In the genomic region with DNA sequence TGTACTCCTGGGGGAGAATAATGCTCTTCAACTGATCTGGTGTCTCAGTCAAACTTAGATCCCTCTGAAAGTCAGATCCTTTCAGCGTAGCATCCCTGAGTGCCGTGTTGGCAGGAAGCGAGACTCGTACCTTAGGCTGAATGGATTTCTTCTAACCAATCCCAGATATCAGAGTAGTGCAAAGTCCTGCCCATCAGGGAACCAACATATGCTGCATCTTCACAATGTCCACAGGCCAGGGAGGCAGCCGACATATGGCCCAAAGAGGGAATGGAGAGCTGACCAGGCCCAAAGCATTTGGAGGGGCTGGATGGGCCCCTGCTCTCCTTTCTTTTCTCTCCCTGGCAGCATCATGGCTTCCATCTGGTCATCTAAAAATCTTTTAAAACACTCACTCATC, we compare ENCODE assay signal across 20 cellular contexts.
DNase-seq lines count a peak whose midpoint lies in the region; ATAC-seq and TF ChIP-seq lines count a peak whose summit lies in the region.
"Had no signal": no experiment of that assay in that cellular context is flagged by ENCODE, and none has a peak within 500 bp of the region (broad histone marks: within the 10 kb centered on the region; RNA-seq: fewer than 3 reads in every experiment).

No MANE protein-coding gene starts in this region.

- peak overlapping the region; percentile 56 for H3K4me2 ChIP-seq in KMS-11
- H3K4me2 ChIP-seq: BLaER1 had no signal

- no peak for TF ChIP-seq CTCF in KMS-11 (conservative IDR thresholded peaks at IDR 0.05; ENCODE audit: low read depth, low read length)

- DNase-seq in cerebellum (ENCODE audit: low spot score): peak; percentile 45
- DNase-seq in NCI-H526 treated with DMSO at 0.1 percent for 48 hours (lab: John Stamatoyannopoulos, UW): no peak
- DNase-seq in left ventricle myocardium superior: no peak
- DNase-seq: 8988T; ACHN; BE2C; CD4-positive, alpha-beta memory T cell; CD4-positive, CD25-positive, alpha-beta regulatory T cell; CD8-positive, alpha-beta memory T cell; COR-L47; DMS 273 treated with DMSO at 0.1 percent for 48 hours; DMS153; DMS53; DMS79; DND-41; EL; GF-D8 had no signal

- H3K27me3 ChIP-seq in KMS-11 (ENCODE audit: insufficient read depth, low read depth): no peaks in the 10 kb centered on the region
- H3K27me3 ChIP-seq: BE2C, BLaER1 had no signal

- H3K4me1 ChIP-seq in KMS-11 (ENCODE audit: low read depth, poor library complexity, severe bottlenecking): peaks cover 67% of the 10 kb centered on the region
- H3K4me1 ChIP-seq: BE2C, BLaER1 had no signal

- H3K9ac ChIP-seq in KMS-11: no peak overlapping the region
- H3K9ac ChIP-seq: BLaER1 had no signal

- peak overlapping the region; percentile 39; the same call in 1 of the 2 replicates for H3K27ac ChIP-seq in KMS-11
- H3K27ac ChIP-seq: BLaER1 had no signal

- peak overlapping the region; percentile 27; the same call in 1 of the 2 replicates for H2AFZ ChIP-seq in KMS-11 (ENCODE audit: low read depth)

- H3K4me3 ChIP-seq in KMS-11 (IDR thresholded peaks at IDR 0.05; ENCODE audit: insufficient read depth, low read depth, low read length): no peak overlapping the region
- H3K4me3 ChIP-seq: BLaER1 had no signal

- no peaks in the 10 kb centered on the region for H4K20me1 ChIP-seq in KMS-11 (ENCODE audit: insufficient read depth)
- H4K20me1 ChIP-seq: BLaER1 had no signal

- intact Hi-C loops in left ventricle myocardium superior (cut with micrococcal nuclease): no loop called here

- no peaks in the 10 kb centered on the region for H3K79me2 ChIP-seq in KMS-11 (ENCODE audit: insufficient read depth, low read depth)

- H3K36me3 ChIP-seq in KMS-11 (ENCODE audit: insufficient read depth): no peaks in the 10 kb centered on the region
- H3K36me3 ChIP-seq: BE2C, BLaER1 had no signal

- no peak for ATAC-seq in left ventricle myocardium superior
- no peak for ATAC-seq in GM21717 (IDR thresholded peaks at IDR 0.05; ENCODE audit: unreplicated experiment)
